ENCODE assay signal across 15 cellular contexts in genomic region chr2:141015339-141016047, GRCh38.
DNase-seq lines count a peak whose midpoint lies in the region; ATAC-seq and TF ChIP-seq lines count a peak whose summit lies in the region.
"Had no signal": no experiment of that assay in that cellular context is flagged by ENCODE, and none has a peak within 500 bp of the region (broad histone marks: within the 10 kb centered on the region; RNA-seq: fewer than 3 reads in every experiment).

No MANE protein-coding gene starts in this region.

- no peak overlapping the region for H2BK5ac ChIP-seq in mesendoderm (ENCODE audit: low read length)

- no peaks in the 10 kb centered on the region for H3K36me3 ChIP-seq in endodermal cell (ENCODE audit: control insufficient read depth, insufficient read depth, low read length)
- no peaks in the 10 kb centered on the region for H3K36me3 ChIP-seq in mesendoderm (ENCODE audit: control insufficient read depth, insufficient read depth, low read length)
- H3K36me3 ChIP-seq: SJSA1, uterus had no signal

- H4K5ac ChIP-seq in mesendoderm (ENCODE audit: low read length) = no peak overlapping the region

- in situ Hi-C loops in KBM-7 (cut with MboI; ENCODE audit: low pct_unique_long_range_greater_than_20kb, low sequenced_read_pairs) = no loop called here

- H3K27me3 Mint-ChIP-seq in endodermal cell (ENCODE audit: insufficient read depth) = no peaks in the 10 kb centered on the region
- H3K27me3 Mint-ChIP-seq: activated CD4-positive, alpha-beta T cell treated with anti-CD3 and anti-CD28 coated beads for 36 hours; CD4-positive, alpha-beta memory T cell; IgD-negative memory B cell had no signal

- H3K4me3 ChIP-seq in AG10803 (ENCODE audit: low read length) (no peak overlapping the region), endodermal cell (ENCODE audit: low read length) (no peak overlapping the region), mesendoderm (ENCODE audit: low read length) (no peak overlapping the region)
- H3K4me3 ChIP-seq: mucosa of descending colon, SJSA1, skin epidermis, uterus had no signal

- no peak overlapping the region for H2AK5ac ChIP-seq in mesendoderm (ENCODE audit: low read length)

- no peak overlapping the region for H3K23ac ChIP-seq in mesendoderm (ENCODE audit: low read length)

- ATAC-seq in GM19397 (IDR thresholded peaks at IDR 0.05; ENCODE audit: unreplicated experiment) (no peak), GM19395 (IDR thresholded peaks at IDR 0.05; ENCODE audit: unreplicated experiment) (no peak)
- ATAC-seq: activated CD4-positive, alpha-beta T cell treated with anti-CD3 and anti-CD28 coated beads for 36 hours; mucosa of descending colon had no signal

- H3K9ac ChIP-seq in endodermal cell (ENCODE audit: extremely low read depth, low read length, poor library complexity, severe bottlenecking) (no peak overlapping the region), mesendoderm (ENCODE audit: low read length) (no peak overlapping the region)

- 89 to 100% methylated on average over 2 to 4 of the region's 4 CpGs for WGBS in endodermal cell (ENCODE audit: insufficient coverage in 1 of 2, insufficient read length in 1 of 2), 2 experiments
- no CpG with 5 or more reads among the region's 4 CpGs for WGBS in mesendoderm (ENCODE audit: extremely low coverage, insufficient coverage, low lambda C conversion rate)

- H2BK15ac ChIP-seq in mesendoderm (replicated peaks; ENCODE audit: low read depth) = no peak overlapping the region

- no peak overlapping the region for H4K8ac ChIP-seq in mesendoderm (ENCODE audit: low read depth, low read length)

- H3K27ac Mint-ChIP-seq in endodermal cell = peak overlapping the region; percentile 44
- H3K27ac Mint-ChIP-seq: activated CD4-positive, alpha-beta T cell treated with anti-CD3 and anti-CD28 coated beads for 36 hours; CD4-positive, alpha-beta memory T cell; IgD-negative memory B cell had no signal

- no peak overlapping the region for H3K4me2 ChIP-seq in mesendoderm (ENCODE audit: low read length)

- H2BK120ac ChIP-seq in mesendoderm (ENCODE audit: low read depth, low read length) = no peak overlapping the region

- H3K4me1 ChIP-seq in endodermal cell (ENCODE audit: control insufficient read depth, insufficient read depth, low read length) = peaks cover 8% of the 10 kb centered on the region
- no peaks in the 10 kb centered on the region for H3K4me1 ChIP-seq in mesendoderm (ENCODE audit: control insufficient read depth, low read depth, low read length)
- H3K4me1 ChIP-seq: uterus had no signal

- H3K27me3 ChIP-seq in endodermal cell (ENCODE audit: control insufficient read depth, insufficient read depth, low read length, poor library complexity, severe bottlenecking) (no peaks in the 10 kb centered on the region), mesendoderm (ENCODE audit: insufficient read depth, low read length, poor library complexity) (no peaks in the 10 kb centered on the region)
- H3K27me3 ChIP-seq: SJSA1, uterus had no signal

- TF ChIP-seq CTCF in AG10803 (conservative IDR thresholded peaks at IDR 0.05; ENCODE audit: low read length) (no peak), endodermal cell (conservative IDR thresholded peaks at IDR 0.05) (peak; percentile 12)

- no peak overlapping the region for H3K4ac ChIP-seq in mesendoderm (ENCODE audit: low read depth, low read length)

- DNase-seq in AG10803 (ENCODE audit: low read depth) = peak; percentile 24
- peak; percentile 13 for DNase-seq in MV-4-11 (lab: John Stamatoyannopoulos, UW)
- DNase-seq in endodermal cell = peak; percentile 59
- DNase-seq in mesendoderm = peak; percentile 18
- no peak for DNase-seq in KBM-7
- no peak for DNase-seq in HuH-7.5 (ENCODE audit: low spot score)
- DNase-seq: activated CD4-positive, alpha-beta T cell treated with anti-CD3 and anti-CD28 coated beads for 36 hours; CD4-positive, alpha-beta memory T cell; mucosa of descending colon; uterus had no signal

- no peak overlapping the region for H3K4me3 Mint-ChIP-seq in endodermal cell
- H3K4me3 Mint-ChIP-seq: activated CD4-positive, alpha-beta T cell treated with anti-CD3 and anti-CD28 coated beads for 36 hours; CD4-positive, alpha-beta memory T cell; IgD-negative memory B cell had no signal

- peak overlapping the region; percentile 43 for H3K27ac ChIP-seq in endodermal cell (ENCODE audit: low read depth, low read length)
- H3K27ac ChIP-seq in mesendoderm (ENCODE audit: low read depth, low read length) = no peak overlapping the region
- H3K27ac ChIP-seq: SJSA1, skin epidermis, uterus had no signal

- peaks cover 18% of the 10 kb centered on the region for H3K4me1 Mint-ChIP-seq in endodermal cell
- H3K4me1 Mint-ChIP-seq: activated CD4-positive, alpha-beta T cell treated with anti-CD3 and anti-CD28 coated beads for 36 hours; CD4-positive, alpha-beta memory T cell; IgD-negative memory B cell had no signal

- no peaks in the 10 kb centered on the region for H3K9me3 Mint-ChIP-seq in endodermal cell

- no peak overlapping the region for H3K56ac ChIP-seq in mesendoderm (ENCODE audit: low read length)

- H3K18ac ChIP-seq in mesendoderm (ENCODE audit: low read length) = no peak overlapping the region

- no peaks in the 10 kb centered on the region for H3K79me2 ChIP-seq in mesendoderm (ENCODE audit: control insufficient read depth, insufficient read depth, low read length)

- H3K79me1 ChIP-seq in mesendoderm (ENCODE audit: low read length) = no peaks in the 10 kb centered on the region

- no peaks in the 10 kb centered on the region for H3K9me3 ChIP-seq in endodermal cell (ENCODE audit: control insufficient read depth, low read length)
- H3K9me3 ChIP-seq: mucosa of descending colon, SJSA1, uterus had no signal

- no peaks in the 10 kb centered on the region for H3K36me3 Mint-ChIP-seq in endodermal cell (ENCODE audit: low read depth)
- H3K36me3 Mint-ChIP-seq: CD4-positive, alpha-beta memory T cell; IgD-negative memory B cell had no signal

Comparison
In these comparisons a context has a peak if more than half of its experiments do, and no peak if none do; other contexts are left out.
1. DNase-seq: peak in AG10803 (single experiment), MV-4-11 (single experiment), endodermal cell (single experiment) and mesendoderm (single experiment); none in KBM-7 (single experiment) and HuH-7.5 (single experiment).